In genomic region chr6:22045261-22045912, GRCh38 we compare ENCODE assay signal across 21 cellular contexts.
DNase-seq lines count a peak whose midpoint lies in the region; ATAC-seq, FAIRE-seq and TF ChIP-seq lines count a peak whose summit lies in the region.
"Had no signal": no experiment of that assay in that cellular context is flagged by ENCODE, and none has a peak within 500 bp of the region (broad histone marks: within the 10 kb centered on the region; RNA-seq: fewer than 3 reads in every experiment).

No MANE protein-coding gene starts in this region.

- peak overlapping the region; percentile 49 for H3K27ac Mint-ChIP-seq in MCF 10A (ENCODE audit: low read depth, unreplicated experiment)
- H3K27ac Mint-ChIP-seq in activated CD8-positive, alpha-beta T cell treated with anti-CD3 and anti-CD28 coated beads for 36 hours, result no peak overlapping the region
- H3K27ac Mint-ChIP-seq: B cell had no signal

- H3K4me3 Mint-ChIP-seq in MCF 10A (ENCODE audit: unreplicated experiment), result no peak overlapping the region
- no peak overlapping the region for H3K4me3 Mint-ChIP-seq in activated CD8-positive, alpha-beta T cell treated with anti-CD3 and anti-CD28 coated beads for 36 hours
- H3K4me3 Mint-ChIP-seq: B cell; CD8-positive, alpha-beta memory T cell had no signal

- H3K27ac ChIP-seq in mammary epithelial cell (ENCODE audit: insufficient read depth, low read depth, low read length) (no peak overlapping the region), HEK293 (ENCODE audit: extremely low read depth, low read depth, low read length) (no peak overlapping the region), pancreas (no peak overlapping the region), A673 (ENCODE audit: low read depth, low read length, poor library complexity, severe bottlenecking) (no peak overlapping the region)

- FAIRE-seq in pancreas (lab: Jason Lieb, UNC), result no peak
- FAIRE-seq: GM18507, HTR-8/SVneo had no signal

- H3K36me3 Mint-ChIP-seq in MCF 10A (ENCODE audit: insufficient read depth, unreplicated experiment), result no peaks in the 10 kb centered on the region
- H3K36me3 Mint-ChIP-seq in activated CD8-positive, alpha-beta T cell treated with anti-CD3 and anti-CD28 coated beads for 36 hours (ENCODE audit: low read depth), result peaks cover 1% of the 10 kb centered on the region
- H3K36me3 Mint-ChIP-seq: CD8-positive, alpha-beta memory T cell had no signal

- no peaks in the 10 kb centered on the region for H3K9me3 Mint-ChIP-seq in MCF 10A (ENCODE audit: unreplicated experiment)
- peaks cover 2% of the 10 kb centered on the region for H3K9me3 Mint-ChIP-seq in activated CD8-positive, alpha-beta T cell treated with anti-CD3 and anti-CD28 coated beads for 36 hours

- dilution Hi-C loops in mammary epithelial cell (cut with HindIII; ENCODE audit: low sequenced_read_pairs), result loop anchor here (5.0 kb wide), 1 partner anchor 63 kb away; no protein-coding TSS in a partner anchor

- DNase-seq in MCF 10A (ENCODE audit: unreplicated experiment) (no peak), mammary epithelial cell (no peak), renal cortical epithelial cell (ENCODE audit: low read depth) (peak; percentile 30), pancreas (no peak), A673 (ENCODE audit: low spot score) (no peak)
- DNase-seq in activated CD8-positive, alpha-beta T cell treated with anti-CD3 and anti-CD28 coated beads for 36 hours, result no peak
- DNase-seq: DMS153, HCEC 1CT, NCI-H1092 treated with DMSO at 0.1 percent for 48 hours, NCI-H1694 treated with DMSO at 0.1 percent for 48 hours, NCI-H345, NCI-H774, Right ventricle myocardium superior, SK-N-SH had no signal

- H3K79me2 ChIP-seq in mammary epithelial cell (ENCODE audit: insufficient read depth, low read length), result no peaks in the 10 kb centered on the region

- 95% methylated on average over 2 of the region's 3 CpGs for WGBS in mammary epithelial cell (ENCODE audit: low coverage, missing lambda C conversion rate)
- WGBS in pancreas, 2 donors, result 80 to 85% methylated on average over 3 of the region's 3 CpGs

- H3K9me3 ChIP-seq in mammary epithelial cell (replicated peaks; ENCODE audit: insufficient read depth, low read length) (no peaks in the 10 kb centered on the region), HEK293 (ENCODE audit: control insufficient read depth, insufficient read depth, low read depth, low read length) (no peaks in the 10 kb centered on the region), pancreas (no peaks in the 10 kb centered on the region), A673 (ENCODE audit: low read depth, low read length, poor library complexity, severe bottlenecking) (peaks cover 3% of the 10 kb centered on the region)

- TF ChIP-seq CTCF in MCF 10A (IDR thresholded peaks at IDR 0.05; ENCODE audit: unreplicated experiment) (no peak), mammary epithelial cell (conservative IDR thresholded peaks at IDR 0.05 in 1 of 2, IDR thresholded peaks at IDR 0.05 in 1 of 2; ENCODE audit: extremely low read depth in 1 of 2, insufficient read depth in 1 of 2, low read depth in 1 of 2, low read length in 2 of 2) (no peak), HEK293 (tag by site-specific recombination; IDR thresholded peaks at IDR 0.05) (no peak), pancreas (IDR thresholded peaks at IDR 0.05) (no peak), A673 (conservative IDR thresholded peaks at IDR 0.05; ENCODE audit: low read depth, low read length) (no peak)
- TF ChIP-seq CTCF in activated CD8-positive, alpha-beta T cell treated with anti-CD3 and anti-CD28 coated beads for 36 hours (IDR thresholded peaks at IDR 0.05), result no peak

- in situ Hi-C loops in mammary epithelial cell (cut with MboI; ENCODE audit: low sequenced_read_pairs in 2 of 2), result no loop called here

- H4K20me1 ChIP-seq in mammary epithelial cell (ENCODE audit: insufficient read depth, low read length), result no peaks in the 10 kb centered on the region

- intact Hi-C loops in MCF 10A (cut with micrococcal nuclease) (loop anchor here (10.0 kb wide), 1 partner anchor 451 kb away; the partner anchor contains the start of gene SOX4), mammary epithelial cell (cut with micrococcal nuclease) (no loop called here), pancreas (cut with DNase I) (no loop called here), A673 (cut with micrococcal nuclease; ENCODE audit: unreplicated experiment) (no loop called here)
- intact Hi-C loops in activated CD8-positive, alpha-beta T cell treated with anti-CD3 and anti-CD28 coated beads for 36 hours (cut with micrococcal nuclease), result no loop called here

- H3K27me3 Mint-ChIP-seq in MCF 10A (ENCODE audit: insufficient read depth, unreplicated experiment), result no peaks in the 10 kb centered on the region
- no peaks in the 10 kb centered on the region for H3K27me3 Mint-ChIP-seq in activated CD8-positive, alpha-beta T cell treated with anti-CD3 and anti-CD28 coated beads for 36 hours
- H3K27me3 Mint-ChIP-seq: B cell had no signal

- H3K4me1 Mint-ChIP-seq in MCF 10A (ENCODE audit: insufficient read depth, unreplicated experiment), result peaks cover 16% of the 10 kb centered on the region
- H3K4me1 Mint-ChIP-seq in activated CD8-positive, alpha-beta T cell treated with anti-CD3 and anti-CD28 coated beads for 36 hours (ENCODE audit: low read depth), result peaks cover 7% of the 10 kb centered on the region
- H3K4me1 Mint-ChIP-seq: B cell; CD8-positive, alpha-beta memory T cell had no signal

- BruUV-seq in MCF 10A (replicated peaks; lab: Mats Ljungman, UMichigan) (no TSS peak), mammary epithelial cell (replicated peaks; lab: Mats Ljungman, UMichigan) (no TSS peak), A673 (replicated peaks; lab: Mats Ljungman, UMichigan) (no TSS peak)

- H2AFZ ChIP-seq in mammary epithelial cell (ENCODE audit: low read depth, low read length), result no peak overlapping the region

- H3K36me3 ChIP-seq in mammary epithelial cell (ENCODE audit: insufficient read depth, low read length) (no peaks in the 10 kb centered on the region), HEK293 (ENCODE audit: control insufficient read depth in 2 of 2, insufficient read depth in 1 of 2, low read length in 2 of 2) (no peaks in the 10 kb centered on the region), pancreas (no peaks in the 10 kb centered on the region), A673 (ENCODE audit: insufficient read depth, low read length, poor library complexity, severe bottlenecking) (no peaks in the 10 kb centered on the region)

- no peak overlapping the region for H3K9ac ChIP-seq in mammary epithelial cell (ENCODE audit: insufficient read depth, low read length)
- H3K9ac ChIP-seq: SK-N-SH had no signal

- H3K27me3 ChIP-seq in mammary epithelial cell (ENCODE audit: insufficient read depth, low read length), result no peaks in the 10 kb centered on the region
- no peaks in the 10 kb centered on the region for H3K27me3 ChIP-seq in pancreas
- H3K27me3 ChIP-seq in A673 (replicated peaks; ENCODE audit: insufficient read depth, low read depth, low read length, poor library complexity), result no peaks in the 10 kb centered on the region

- ATAC-seq in activated CD8-positive, alpha-beta T cell treated with anti-CD3 and anti-CD28 coated beads for 36 hours, result peak; percentile 42
- no peak for ATAC-seq in pancreas
- ATAC-seq in GM18858 (IDR thresholded peaks at IDR 0.05; ENCODE audit: unreplicated experiment), result no peak
- ATAC-seq: Panc1 had no signal

- H3K4me3 ChIP-seq in mammary epithelial cell (replicated peaks in 1 of 3; ENCODE audit: insufficient read depth in 1 of 3, low read depth in 2 of 3, low read length in 3 of 3), result no peak overlapping the region
- H3K4me3 ChIP-seq in HEK293 (ENCODE audit: low read depth, low read length), result no peak overlapping the region
- no peak overlapping the region for H3K4me3 ChIP-seq in pancreas
- no peak overlapping the region for H3K4me3 ChIP-seq in A673 (ENCODE audit: low read depth, low read length, poor library complexity, severe bottlenecking)

- H3K4me1 ChIP-seq in mammary epithelial cell (ENCODE audit: insufficient read depth, low read length) (peaks cover 3% of the 10 kb centered on the region), HEK293 (ENCODE audit: control insufficient read depth, insufficient read depth, low read length) (no peaks in the 10 kb centered on the region), pancreas (peaks cover 0 to 4% (median 0%) of the 10 kb centered on the region in 3 donors), A673 (ENCODE audit: insufficient read depth, low read length, poor library complexity, severe bottlenecking) (no peaks in the 10 kb centered on the region)

- no peak overlapping the region for H3K4me2 ChIP-seq in mammary epithelial cell (ENCODE audit: insufficient read depth, low read depth, low read length)
- H3K4me2 ChIP-seq: SK-N-SH had no signal

- CTCF ChIA-PET in MCF 10A (lab: Yijun Ruan, JAX) (no interaction called here), mammary epithelial cell (lab: Charles Lee; ENCODE audit: low non-redundant PET) (no interaction called here), HEK293 (lab: Yijun Ruan, JAX) (interaction anchor here (0.6 kb wide), 1 partner anchor 20 kb away, joined by 3 read pairs; no protein-coding TSS in a partner anchor), A673 (lab: Charles Lee) (no interaction called here)
- CTCF ChIA-PET in activated CD8-positive, alpha-beta T cell treated with anti-CD3 and anti-CD28 coated beads for 36 hours (lab: Charles Lee), result no interaction called here

- POLR2A ChIA-PET in MCF 10A (lab: Yijun Ruan, JAX), result interaction anchor here (0.7 kb wide), 2 partner anchors 10 to 571 kb away, joined by 3 read pairs; no protein-coding TSS in a partner anchor
- POLR2A ChIA-PET in HEK293 (lab: Yijun Ruan, JAX), result interaction anchor here (0.7 kb wide), 1 partner anchor 10 kb away, joined by 3 read pairs; no protein-coding TSS in a partner anchor
- POLR2A ChIA-PET in activated CD8-positive, alpha-beta T cell treated with anti-CD3 and anti-CD28 coated beads for 36 hours (lab: Charles Lee), result no interaction called here
- POLR2A ChIA-PET in A673 (lab: Charles Lee; ENCODE audit: low non-redundant PET), result no interaction called here

TF ChIP-seq in HEK293, 187 proteins besides CTCF, POLR2A, EP300 and RAD21 (continues in another document):
- no peak for TF ChIP-seq ZNF704 (tag by site-specific recombination; IDR thresholded peaks at IDR 0.05)

Comparison
In these comparisons a context has a peak if more than half of its experiments do, and no peak if none do; other contexts are left out.
1. POLR2A ChIA-PET loops: an anchor here in MCF 10A (0.7 kb wide) and HEK293 (0.7 kb wide); none called in activated CD8-positive, alpha-beta T cell treated with anti-CD3 and anti-CD28 coated beads for 36 hours and A673.